In genomic region chr1:223748773-223749733, GRCh38 we compare ENCODE assay signal across 8 cellular contexts. TPM values are rescaled to one million over a fixed set of nuclear protein-coding genes. Genes with fewer than 3 reads are reported as not detected.
DNase-seq lines count a peak whose midpoint lies in the region; FAIRE-seq and TF ChIP-seq lines count a peak whose summit lies in the region.

No MANE protein-coding gene starts in this region.

- TF ChIP-seq CTCF in AG04449 (IDR thresholded peaks at IDR 0.05; ENCODE audit: insufficient read depth, low read length, missing control alignments) (peak; percentile 80), HL-60 (IDR thresholded peaks at IDR 0.05; ENCODE audit: insufficient read depth, low read length) (peak; percentile 76), WERI-Rb-1 (IDR thresholded peaks at IDR 0.05; ENCODE audit: low read depth, low read length) (peak; percentile 64), breast epithelium (IDR thresholded peaks at IDR 0.05) (peak; percentile 79 to 90 (median 89))

- H3K27ac ChIP-seq in HL-60 (replicated peaks) = no peak overlapping the region
- H3K27ac ChIP-seq in WERI-Rb-1 = no peak overlapping the region
- peak overlapping the region; percentile 68 to 69 for H3K27ac ChIP-seq in breast epithelium
- peak overlapping the region in 1 of 2 donors; percentile 47 for H3K27ac ChIP-seq in small intestine (ENCODE audit: low read depth in 1 of 2, low read length in 1 of 2)

- CTCF ChIA-PET in AG04449 (lab: Yijun Ruan, JAX) = interaction anchor here (0.6 to 9.0 kb wide), 28 partner anchors 8 to 437 kb away, joined by 3 to 122 read pairs (median 6); partner anchors contain the start of gene CAPN2

- no peak for FAIRE-seq in small intestine (lab: Jason Lieb, UNC)

- H3K9me3 ChIP-seq in WERI-Rb-1 (ENCODE audit: severe bottlenecking) (no peaks in the 10 kb centered on the region), breast epithelium (no peaks in the 10 kb centered on the region), small intestine (ENCODE audit: control insufficient read depth, low read depth) (no peaks in the 10 kb centered on the region)

- peak overlapping the region; percentile 27; the same call in 1 of the 2 replicates for H3K4me3 ChIP-seq in AG04449 (ENCODE audit: low read depth, low read length)
- H3K4me3 ChIP-seq in HL-60 (replicated peaks; ENCODE audit: insufficient read depth, low read length) = peak overlapping the region; percentile 45
- H3K4me3 ChIP-seq in WERI-Rb-1 (ENCODE audit: low read depth, low read length) = no peak overlapping the region
- peak overlapping the region; percentile 37 to 60 (median 42) for H3K4me3 ChIP-seq in breast epithelium
- H3K4me3 ChIP-seq in small intestine (ENCODE audit: low read depth in 1 of 2, low read length in 2 of 2) = peak overlapping the region; percentile 17 to 39

- POLR2A ChIA-PET in AG04449 (lab: Yijun Ruan, JAX) = interaction anchor here (0.7 to 1.8 kb wide), 4 partner anchors 17 to 48 kb away, joined by 3 to 8 read pairs (median 4); no protein-coding TSS in a partner anchor

- no peak for DNase-seq in AG04449 (ENCODE audit: low read depth, low spot score)
- peak; percentile 68 for DNase-seq in GM19238 (ENCODE audit: insufficient read length, low spot score)
- peak; percentile 29 to 42 for DNase-seq in HL-60 (ENCODE audit: low read depth in 1 of 2, low spot score in 1 of 2)
- DNase-seq in WERI-Rb-1 = peak; percentile 12
- DNase-seq in breast epithelium (ENCODE audit: low spot score in 2 of 2) = peak; percentile 46 to 63
- peak; percentile 63 for DNase-seq in iPS-NIHi7 (ENCODE audit: extremely low spot score)
- DNase-seq in small intestine = peak; percentile 64
- no peak for DNase-seq in NCI-H524 (lab: John Stamatoyannopoulos, UW)

- 5 to 10% (median 9%) methylated on average over 55 to 61 of the region's 61 CpGs for WGBS in small intestine, 3 donors

- H3K4me1 ChIP-seq in breast epithelium (no peaks in the 10 kb centered on the region), small intestine (ENCODE audit: control insufficient read depth in 2 of 2, insufficient read depth in 1 of 2, low read depth in 1 of 2, low read length in 1 of 2) (peaks cover 0 to 6% of the 10 kb centered on the region in 2 donors)

- no peaks in the 10 kb centered on the region for H3K27me3 ChIP-seq in HL-60 (ENCODE audit: insufficient read depth, poor library complexity, severe bottlenecking)
- H3K27me3 ChIP-seq in WERI-Rb-1 (ENCODE audit: insufficient read depth, low read depth, severe bottlenecking) = no peaks in the 10 kb centered on the region
- no peaks in the 10 kb centered on the region for H3K27me3 ChIP-seq in breast epithelium
- H3K27me3 ChIP-seq in small intestine (ENCODE audit: control insufficient read depth in 2 of 2, insufficient read depth in 2 of 2, low read length in 2 of 2) = no peaks in the 10 kb centered on the region

- no peaks in the 10 kb centered on the region; the same call in 1 of the 2 replicates for H3K36me3 ChIP-seq in WERI-Rb-1
- peaks cover 6% of the 10 kb centered on the region for H3K36me3 ChIP-seq in breast epithelium
- H3K36me3 ChIP-seq in small intestine (ENCODE audit: control insufficient read depth in 2 of 2, insufficient read depth in 2 of 2, low read length in 2 of 2) = peaks cover 9 to 14% of the 10 kb centered on the region in 2 donors

- no peak for TF ChIP-seq POLR2A in breast epithelium (IDR thresholded peaks at IDR 0.05)

- intact Hi-C loops in breast epithelium (cut with DNase I; ENCODE audit: low total_unique reads) = loop anchor here (5.0 kb wide), 1 partner anchor 47 kb away; no protein-coding TSS in a partner anchor

RNA-seq across cellular contexts. Expression of gene CAPN2, which starts 36.7 kb away (rescaled TPM):
- total RNA-seq in breast epithelium = 100 to 1,000 TPM; 162 to 192 (median 164) TPM
- polyA plus RNA-seq in small intestine = 100 to 1,000 TPM in 1 of 3 donors, 10 to 100 TPM in 2; 47.0 to 115 (median 68.8) TPM

Comparison
In these comparisons a context has a peak if more than half of its experiments do, and no peak if none do; other contexts are left out.
1. DNase-seq: peak in GM19238 (single experiment), HL-60 (2 of 2), WERI-Rb-1 (single experiment), breast epithelium (2 of 2), iPS-NIHi7 (single experiment) and small intestine (single experiment); none in AG04449 (single experiment) and NCI-H524 (0 of 2).
2. H3K27ac ChIP-seq: peak in breast epithelium (2 of 2); none in HL-60 (single experiment) and WERI-Rb-1 (single experiment).
3. Peak in every context shown above with its lines, with median percentiles within 50 percentile points of each other: CTCF ChIP-seq.